Comparison of ENCODE assay signal across 7 cellular contexts in the genomic region with DNA sequence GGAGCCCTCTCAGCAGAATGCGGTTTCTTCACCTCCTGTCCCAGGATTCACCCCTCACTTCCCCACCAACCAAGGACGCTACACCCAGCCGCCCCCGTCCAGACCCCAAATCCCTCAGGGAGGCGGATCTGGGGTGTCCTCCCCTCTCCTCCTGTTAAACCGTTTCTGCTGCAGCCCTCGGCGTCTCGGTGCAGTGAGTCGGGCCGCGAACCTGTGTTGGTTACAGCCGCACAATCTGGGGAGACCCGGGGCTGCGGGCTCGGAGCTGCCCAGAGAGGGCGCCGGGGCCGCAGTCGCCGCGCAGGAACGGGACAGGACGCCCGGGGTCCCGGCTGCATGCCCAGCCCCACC. TPM values are rescaled to one million over a fixed set of nuclear protein-coding genes. Genes with fewer than 3 reads are reported as not detected.
DNase-seq lines count a peak whose midpoint lies in the region; ATAC-seq, FAIRE-seq and TF ChIP-seq lines count a peak whose summit lies in the region.
"Not testable (repeated sequence)": the region's sequence is repeated elsewhere in the genome, so short reads cannot be mapped to it uniquely, and the experiment has no call there.

No MANE protein-coding gene starts in this region.

- not testable (repeated sequence) for FAIRE-seq in kidney (lab: Jason Lieb, UNC)

- intact Hi-C loops in dorsolateral prefrontal cortex (cut with DNase I) (loop anchor here (2.0 to 5.0 kb wide), 3 partner anchors 38 to 112 kb away; a partner anchor contains a TSS), sigmoid colon (cut with DNase I) (loop anchor here (5.0 kb wide), 1 partner anchor 57 kb away; no protein-coding TSS in a partner anchor)
- intact Hi-C loops in kidney (cut with DNase I): not testable (repeated sequence)

- 0% methylated on average over 26 of the region's 26 CpGs for WGBS in sigmoid colon, 2 donors

- peak; percentile 50 for ATAC-seq in GM18907 (IDR thresholded peaks at IDR 0.05; ENCODE audit: unreplicated experiment)
- peak; percentile 38 for ATAC-seq in HG03045 (IDR thresholded peaks at IDR 0.05; ENCODE audit: unreplicated experiment)

- not testable (repeated sequence) for TF ChIP-seq EP300 in sigmoid colon (IDR thresholded peaks at IDR 0.05)

- H3K9ac ChIP-seq in kidney (ENCODE audit: low read length in 2 of 2): peak overlapping the region; percentile 41 to 71

- H3K27ac ChIP-seq in dorsolateral prefrontal cortex: peak overlapping the region in 33 of 59 donors; percentile 14 to 82 (median 57)
- H3K27ac ChIP-seq in kidney (ENCODE audit: low read depth in 2 of 2, low read length in 2 of 2): peak overlapping the region; percentile 69 to 75
- H3K27ac ChIP-seq in sigmoid colon: peak overlapping the region; percentile 88 to 94 (median 90)

- H3K4me1 ChIP-seq in kidney (ENCODE audit: control insufficient read depth in 1 of 2, insufficient read depth in 1 of 2, low read depth in 1 of 2, low read length in 2 of 2); sigmoid colon: not testable (repeated sequence)

- peak in 4 of 56 donors; percentile 5 to 15 (median 11) for TF ChIP-seq CTCF in dorsolateral prefrontal cortex (IDR thresholded peaks at IDR 0.05 in 54 of 56, conservative IDR thresholded peaks at IDR 0.05 in 2 of 56; ENCODE audit: low read depth in 1 of 56, partially characterized antibody in 56 of 56)
- not testable (repeated sequence) for TF ChIP-seq CTCF in kidney (IDR thresholded peaks at IDR 0.05; ENCODE audit: borderline replicate concordance, extremely low read depth, insufficient read depth); sigmoid colon (IDR thresholded peaks at IDR 0.05)

- TF ChIP-seq POLR2A in sigmoid colon (IDR thresholded peaks at IDR 0.05): not testable (repeated sequence)

- not testable (repeated sequence) for H3K27me3 ChIP-seq in dorsolateral prefrontal cortex, sigmoid colon

- H3K4me3 ChIP-seq in dorsolateral prefrontal cortex (peak overlapping the region; percentile 43 to 92 (median 70)), kidney (ENCODE audit: low read length in 2 of 2) (peak overlapping the region; percentile 68 to 79), sigmoid colon (peak overlapping the region; percentile 69 to 83 (median 78))

- not testable (repeated sequence) for H3K36me3 ChIP-seq in kidney (ENCODE audit: control insufficient read depth in 1 of 2, insufficient read depth in 2 of 2, low read length in 2 of 2); sigmoid colon

- not testable (repeated sequence) for H3K9me3 ChIP-seq in kidney (ENCODE audit: control insufficient read depth in 1 of 2, low read length in 2 of 2); sigmoid colon

- DNase-seq in NCI-H146 (lab: John Stamatoyannopoulos, UW) (peak; percentile 58), dorsolateral prefrontal cortex (peak in 3 of 10 donors; percentile 22 to 45 (median 35)), sigmoid colon (peak; percentile 61)
- DNase-seq in activated CD4-positive, alpha-beta T cell treated with anti-CD3 and anti-CD28 coated beads, Interleukin-2, amount 50 U/mL, for 48 hours: peak; percentile 32 to 48
- DNase-seq in kidney: not testable (repeated sequence)

RNA-seq across cellular contexts. Expression of a gene that starts 0.4 kb away (rescaled TPM):
- total RNA-seq in dorsolateral prefrontal cortex (1 to 10 TPM; 2.2 to 9.7 (median 5.7) TPM), kidney (8.4 TPM), sigmoid colon (1 to 10 TPM; 3.2 to 5.6 (median 3.6) TPM)
- polyA plus RNA-seq in kidney (ENCODE audit: insufficient read depth, low read depth, low replicate concordance) (4.1 TPM), sigmoid colon (1 to 10 TPM; 2.3 to 2.4 (median 2.3) TPM)

RNA-seq across cellular contexts. Expression of a gene that starts 39.3 kb away (rescaled TPM):
- total RNA-seq in dorsolateral prefrontal cortex: 1 to 10 TPM; 2.2 to 7.1 (median 4.3) TPM
- total RNA-seq in kidney: 7.8 TPM
- 4.3 TPM for polyA plus RNA-seq in kidney (ENCODE audit: insufficient read depth, low read depth, low replicate concordance)
- total RNA-seq in sigmoid colon: 1 to 10 TPM; 4.6 to 7.4 (median 5.8) TPM
- 1 to 10 TPM; 3.0 to 3.9 (median 3.4) TPM for polyA plus RNA-seq in sigmoid colon

RNA-seq across cellular contexts. Expression of a gene that starts 44.2 kb away (rescaled TPM):
- total RNA-seq in dorsolateral prefrontal cortex (10 to 100 TPM in 60 of 120 experiments, 1 to 10 TPM in 60; 4.7 to 18.1 (median 9.9) TPM), kidney (5.7 TPM), sigmoid colon (1 to 10 TPM; 2.4 to 8.3 (median 3.5) TPM)
- polyA plus RNA-seq in kidney (ENCODE audit: insufficient read depth, low read depth, low replicate concordance) (2.2 TPM), sigmoid colon (1 to 10 TPM in 1 of 3 donors, under 1 TPM in 2; 0.46 to 1.2 (median 0.60) TPM)
